Comparison of ENCODE assay signal across 9 cellular contexts in the genomic region with DNA sequence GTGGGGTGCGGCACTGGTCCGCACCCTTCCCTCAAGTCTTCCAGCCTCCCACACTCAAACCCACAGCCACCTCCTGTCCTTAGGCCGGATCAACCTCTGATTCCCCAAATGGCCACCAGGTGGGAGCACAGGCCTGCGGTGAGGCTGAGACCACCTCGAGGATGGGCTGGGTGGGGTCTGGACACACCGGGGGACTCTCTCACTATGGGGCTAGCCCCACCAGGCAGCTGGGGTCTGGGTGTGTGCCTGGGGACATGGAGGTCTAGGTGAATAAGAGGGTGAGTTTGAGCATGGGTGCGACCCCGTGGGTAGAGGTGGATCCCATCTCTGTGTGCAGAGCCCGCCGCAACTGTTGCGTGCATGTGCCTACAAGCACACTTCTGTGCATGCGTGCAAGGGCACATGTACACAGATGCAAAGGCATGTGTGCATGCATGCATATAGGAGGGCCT. TPM values are rescaled to one million over a fixed set of nuclear protein-coding genes. Genes with fewer than 3 reads are reported as not detected.
A peak's percentile ranks its signal among the peaks of the same experiment; 100 is the strongest.
DNase-seq lines count a peak whose midpoint lies in the region; ATAC-seq, FAIRE-seq and TF ChIP-seq lines count a peak whose summit lies in the region.
"Had no signal": no experiment of that assay in that cellular context is flagged by ENCODE, and none has a peak within 500 bp of the region (broad histone marks: within the 10 kb centered on the region; RNA-seq: fewer than 3 reads in every experiment).

No MANE protein-coding gene starts in this region.

- no peak for FAIRE-seq in H1 (lab: Jason Lieb, UNC)

- no peak for DNase-seq in T-helper 2 cell treated with Interferon-gamma antibody and Interleukin-4, amounts not matched to agents 5 μg/mL and 100 μg/mL, for 36 hours (ENCODE audit: low spot score)
- no peak for DNase-seq in T-helper 2 cell
- DNase-seq in NCI-H2171 (lab: John Stamatoyannopoulos, UW): peak; percentile 16
- DNase-seq in H1 (ENCODE audit: low read depth in 1 of 2, low spot score in 2 of 2): peak in 1 of 2 experiments; percentile 86
- DNase-seq in psoas muscle: peak in 1 of 2 donors; percentile 37
- no peak for DNase-seq in T-helper 9 cell
- no peak for DNase-seq in activated CD4-positive, alpha-beta T cell treated with anti-CD3 and anti-CD28 coated beads for 1 hour
- DNase-seq: activated T-cell treated with anti-CD3 and anti-CD28 coated beads, Interleukin-2, amount 50 U/mL, for 24 hours had no signal

- no peak overlapping the region for H2BK12ac ChIP-seq in H1 (ENCODE audit: low read depth, low read length)

- 0 out of 2 replicates have a peak overlapping the region, but pooled peaks have one; percentile 81 for H2BK15ac ChIP-seq in H1 (ENCODE audit: low read length)

- no peaks in the 10 kb centered on the region for H3K9me3 ChIP-seq in H1 (ENCODE audit: insufficient read depth in 2 of 2, low read depth in 1 of 2, low read length in 1 of 2)
- H3K9me3 ChIP-seq in psoas muscle: no peaks in the 10 kb centered on the region

- H3K23me2 ChIP-seq in H1 (ENCODE audit: low read depth, low read length): no peaks in the 10 kb centered on the region

- H4K91ac ChIP-seq in H1 (replicated peaks; ENCODE audit: insufficient read length, low read length): no peak overlapping the region

- H3K27ac ChIP-seq in H1 (ENCODE audit: low read depth, low read length) (no peak overlapping the region), psoas muscle (no peak overlapping the region)

- no peak overlapping the region for H4K8ac ChIP-seq in H1 (ENCODE audit: extremely low read depth, insufficient read depth, low read length)

- peak; percentile 97 for TF ChIP-seq RAD21 in H1 (IDR thresholded peaks at IDR 0.05 in 1 of 2, conservative IDR thresholded peaks at IDR 0.05 in 1 of 2; ENCODE audit: low read depth in 2 of 2, low read length in 2 of 2)

- H3K27me3 Mint-ChIP-seq in T-helper 2 cell treated with Interferon-gamma antibody and Interleukin-4, amounts not matched to agents 5 μg/mL and 100 μg/mL, for 36 hours (ENCODE audit: low read depth): no peaks in the 10 kb centered on the region

- CTCF ChIA-PET in H1 (lab: Charles Lee; ENCODE audit: partially characterized antibody): interaction anchor here (0.7 to 4.3 kb wide), 13 partner anchors 12 to 560 kb away, joined by 3 to 32 read pairs (median 4); no protein-coding TSS in a partner anchor

- H3K9me3 Mint-ChIP-seq in T-helper 2 cell treated with Interferon-gamma antibody and Interleukin-4, amounts not matched to agents 5 μg/mL and 100 μg/mL, for 36 hours: no peaks in the 10 kb centered on the region
- H3K9me3 Mint-ChIP-seq: activated T-cell treated with anti-CD3 and anti-CD28 coated beads, Interleukin-2, amount 50 U/mL, for 24 hours had no signal

- H3K4me3 Mint-ChIP-seq in T-helper 2 cell treated with Interferon-gamma antibody and Interleukin-4, amounts not matched to agents 5 μg/mL and 100 μg/mL, for 36 hours: no peak overlapping the region
- H3K4me3 Mint-ChIP-seq: activated T-cell treated with anti-CD3 and anti-CD28 coated beads, Interleukin-2, amount 50 U/mL, for 24 hours had no signal

- H3K36me3 ChIP-seq in H1 (ENCODE audit: control insufficient read depth in 2 of 4, insufficient read depth in 4 of 4, low read length in 3 of 4): no peaks in the 10 kb centered on the region
- H3K36me3 ChIP-seq in psoas muscle (ENCODE audit: insufficient read depth in 1 of 2, low read depth in 1 of 2): peaks cover 6 to 99% of the 10 kb centered on the region in 2 donors

- H2BK120ac ChIP-seq in H1 (replicated peaks; ENCODE audit: low read depth, low read length): no peak overlapping the region

- no peak overlapping the region for H3K18ac ChIP-seq in H1 (ENCODE audit: extremely low read depth, low read length)

- H2BK5ac ChIP-seq in H1 (ENCODE audit: low read depth, low read length): no peak overlapping the region

- H3K4me2 ChIP-seq in H1 (ENCODE audit: insufficient read depth in 1 of 2, low read depth in 2 of 2, low read length in 2 of 2): no peak overlapping the region

- H3K9ac ChIP-seq in H1 (replicated peaks in 1 of 4; ENCODE audit: extremely low read depth in 1 of 4, low read depth in 3 of 4, low read length in 3 of 4): no peak overlapping the region

- H3K4me1 Mint-ChIP-seq in T-helper 2 cell treated with Interferon-gamma antibody and Interleukin-4, amounts not matched to agents 5 μg/mL and 100 μg/mL, for 36 hours (ENCODE audit: low read depth): peaks cover 27% of the 10 kb centered on the region

- no peak overlapping the region for H2AK5ac ChIP-seq in H1 (ENCODE audit: low read depth, low read length)

- H3K4me1 ChIP-seq in H1 (replicated peaks in 1 of 4; ENCODE audit: control insufficient read depth in 3 of 4, insufficient read depth in 4 of 4, low read length in 3 of 4) (no peaks in the 10 kb centered on the region), psoas muscle (no peaks in the 10 kb centered on the region)

- no peaks in the 10 kb centered on the region for H4K20me1 ChIP-seq in H1 (replicated peaks in 1 of 2; ENCODE audit: control insufficient read depth in 1 of 2, insufficient read depth in 2 of 2, low read length in 2 of 2)

- no peak for TF ChIP-seq POLR2A in H1 (IDR thresholded peaks at IDR 0.05; ENCODE audit: control extremely low read depth in 1 of 2, low read depth in 2 of 2, low read length in 2 of 2)

- no peak overlapping the region for H2AFZ ChIP-seq in H1 (ENCODE audit: low read length)

- no peak overlapping the region for H3K56ac ChIP-seq in H1 (replicated peaks; ENCODE audit: insufficient read length, low read depth, low read length)

- H3K4me3 ChIP-seq in H1 (ENCODE audit: extremely low read depth in 1 of 4, insufficient read depth in 2 of 4, low read depth in 3 of 4, low read length in 4 of 4) (no peak overlapping the region), psoas muscle (no peak overlapping the region)

- H4K5ac ChIP-seq in H1 (ENCODE audit: insufficient read length, low read depth, low read length): no peak overlapping the region

- no peak overlapping the region for H3K14ac ChIP-seq in H1 (ENCODE audit: insufficient read length)

- peaks cover 18% of the 10 kb centered on the region for H3K36me3 Mint-ChIP-seq in T-helper 2 cell treated with Interferon-gamma antibody and Interleukin-4, amounts not matched to agents 5 μg/mL and 100 μg/mL, for 36 hours (ENCODE audit: low read depth)

- H3K27ac Mint-ChIP-seq in T-helper 2 cell treated with Interferon-gamma antibody and Interleukin-4, amounts not matched to agents 5 μg/mL and 100 μg/mL, for 36 hours: peak overlapping the region; percentile 21
- H3K27ac Mint-ChIP-seq: activated T-cell treated with anti-CD3 and anti-CD28 coated beads, Interleukin-2, amount 50 U/mL, for 24 hours had no signal

- intact Hi-C loops in psoas muscle (cut with DNase I): loop anchor here (5.0 kb wide), 2 partner anchors 72 to 312 kb away; no protein-coding TSS in a partner anchor

- no peak overlapping the region for H3K4ac ChIP-seq in H1 (replicated peaks; ENCODE audit: insufficient read length, low read depth, low read length)

- POLR2A ChIA-PET in H1 (lab: Charles Lee; ENCODE audit: partially characterized antibody): no interaction called here

- ATAC-seq in psoas muscle (peak in 1 of 4 donors; percentile 2), HG03442 (IDR thresholded peaks at IDR 0.05; ENCODE audit: unreplicated experiment) (no peak)

- TF ChIP-seq EP300 in H1 (IDR thresholded peaks at IDR 0.05; ENCODE audit: borderline replicate concordance in 1 of 2, low read depth in 2 of 2, low read length in 2 of 2): no peak

- WGBS in H1 (ENCODE audit: extremely low coverage in 1 of 2, insufficient coverage in 1 of 2, insufficient read length in 1 of 2, insufficient replicate concordance in 2 of 2, low coverage in 1 of 2, low lambda C conversion rate in 2 of 2, missing lambda C conversion rate in 1 of 2), 2 experiments: 71% methylated on average over 12 of the region's 12 CpGs; no CpG with 5 or more reads in 1 of the 2 experiments
- WGBS in psoas muscle, 3 donors: 65 to 73% (median 66%) methylated on average over 12 of the region's 12 CpGs

- TF ChIP-seq CTCF in H1 (IDR thresholded peaks at IDR 0.05; ENCODE audit: control extremely low read depth in 1 of 3, insufficient read depth in 1 of 3, low read depth in 1 of 3, low read length in 3 of 3) (peak; percentile 90 to 93 (median 90)), psoas muscle (IDR thresholded peaks at IDR 0.05) (peak; percentile 8)

- no peak overlapping the region for H3K23ac ChIP-seq in H1 (ENCODE audit: insufficient read length)

- no peaks in the 10 kb centered on the region for H3K79me2 ChIP-seq in H1 (ENCODE audit: control insufficient read depth in 1 of 2, insufficient read depth in 2 of 2, low read length in 2 of 2)

- no peaks in the 10 kb centered on the region for H3K79me1 ChIP-seq in H1 (ENCODE audit: low read depth, low read length)

- no peaks in the 10 kb centered on the region for H3K27me3 ChIP-seq in H1 (replicated peaks in 1 of 4; ENCODE audit: control insufficient read depth in 3 of 4, extremely low read depth in 1 of 4, insufficient read depth in 3 of 4, low read length in 3 of 4)
- no peaks in the 10 kb centered on the region for H3K27me3 ChIP-seq in psoas muscle (ENCODE audit: insufficient read depth in 3 of 3, low read length in 2 of 3)

- H2BK20ac ChIP-seq in H1 (ENCODE audit: low read length): no peak overlapping the region

TF ChIP-seq in H1, 55 proteins besides CTCF, POLR2A, EP300 and RAD21 (continues in another document):
- TF ChIP-seq GTF2F1 (IDR thresholded peaks at IDR 0.05; ENCODE audit: borderline replicate concordance, low read depth, low read length) (no peak), EZH2 (IDR thresholded peaks at IDR 0.05; ENCODE audit: low read depth, low read length, severe bottlenecking) (no peak), GABPA (IDR thresholded peaks at IDR 0.05; ENCODE audit: borderline replicate concordance, insufficient read depth, low read length) (no peak), ZNF274 (IDR thresholded peaks at IDR 0.05; ENCODE audit: borderline replicate concordance, extremely low read depth, low read length) (no peak), SIX5 (IDR thresholded peaks at IDR 0.05; ENCODE audit: low read depth, low read length) (no peak)
- TF ChIP-seq, protein P1, sequence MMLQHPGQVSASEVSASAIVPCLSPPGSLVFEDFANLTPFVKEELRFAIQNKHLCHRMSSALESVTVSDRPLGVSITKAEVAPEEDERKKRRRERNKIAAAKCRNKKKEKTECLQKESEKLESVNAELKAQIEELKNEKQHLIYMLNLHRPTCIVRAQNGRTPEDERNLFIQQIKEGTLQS (IDR thresholded peaks at IDR 0.05; ENCODE audit: insufficient read depth, low read depth, low read length): no peak

RNA-seq across cellular contexts. Expression of a gene that starts 32.6 kb away (rescaled TPM):
- 0.67 and 0.78 TPM in 2 replicates for total RNA-seq in H1 (2021; fragmentation: NEBNext Ultra II Directional; extraction: Animal tissue kit (Norgen Biotek cat#: 25700))
- polyA plus RNA-seq in H1 (2011; rRNA removed) (0.62 and 0.77 TPM in 2 replicates), psoas muscle (100 to 1,000 TPM in 2 of 3 donors, 10 to 100 TPM in 1; 79.3 to 224 (median 109) TPM)
- polyA plus RNA-seq in H1 (2011; cell fraction: cytosol; rRNA removed): 0.65 TPM
- 1.5 TPM for polyA plus RNA-seq in H1 (2011; cell fraction: nucleus; rRNA removed)
- 0.80 to 1.4 TPM (median 1.2 TPM) in 4 replicates for polyA plus RNA-seq in H1 (2012, experiment 1 of 2)
- polyA plus RNA-seq in H1 (2012, experiment 2 of 2): 0.33 TPM
- 0.10 TPM for polyA plus RNA-seq in H1 (2013, experiment 1 of 2)
- 0.18 TPM for polyA plus RNA-seq in H1 (2013, experiment 2 of 2)
- polyA minus RNA-seq in H1 (2011; rRNA and poly(A)+ RNA removed): 0.95 and 1.0 TPM in 2 replicates
- 0.44 TPM for polyA minus RNA-seq in H1 (2011; cell fraction: cytosol; rRNA and poly(A)+ RNA removed)
- 1.6 TPM for polyA minus RNA-seq in H1 (2011; cell fraction: nucleus; rRNA and poly(A)+ RNA removed)
- 100 to 1,000 TPM; 273 to 434 (median 349) TPM for total RNA-seq in psoas muscle

Comparison
In these comparisons a context has a peak if more than half of its experiments do, and no peak if none do; other contexts are left out.
1. RNA of a gene that starts 32.6 kb away (total RNA-seq): 273 to 434 TPM in psoas muscle; 0.67 to 0.78 TPM in H1; every median in the first group is over 100 times any median in the second.